Comparison of ENCODE assay signal across 29 cellular contexts in genomic region chr6:25829375-25829774, GRCh38. TPM values are rescaled to one million over a fixed set of nuclear protein-coding genes. Genes with fewer than 3 reads are reported as not detected.
DNase-seq lines count a peak whose midpoint lies in the region; ATAC-seq and TF ChIP-seq lines count a peak whose summit lies in the region.
"Had no signal": no experiment of that assay in that cellular context is flagged by ENCODE, and none has a peak within 500 bp of the region (broad histone marks: within the 10 kb centered on the region; RNA-seq: fewer than 3 reads in every experiment).

No MANE protein-coding gene starts in this region.

- TF ChIP-seq CTCF in GM10248 (IDR thresholded peaks at IDR 0.05; ENCODE audit: control extremely low read depth, extremely low read depth, low read depth, missing control alignments), result no peak

- peak; percentile 68 for ATAC-seq in GM18508 (IDR thresholded peaks at IDR 0.05; ENCODE audit: insufficient read depth, unreplicated experiment)
- ATAC-seq in HG02610 (IDR thresholded peaks at IDR 0.05; ENCODE audit: unreplicated experiment), result peak; percentile 98
- peak; percentile 75 for ATAC-seq in HG03432 (IDR thresholded peaks at IDR 0.05; ENCODE audit: unreplicated experiment)
- ATAC-seq in GM19397 (IDR thresholded peaks at IDR 0.05; ENCODE audit: unreplicated experiment), result no peak
- ATAC-seq in GM21528 (IDR thresholded peaks at IDR 0.05; ENCODE audit: low FRiP score, unreplicated experiment), result no peak

- CTCF ChIA-PET in GM10248 (lab: Yijun Ruan, JAX), result interaction anchor here (3.9 kb wide), 1 partner anchor 13 kb away, joined by 15 read pairs; no protein-coding TSS in a partner anchor

- DNase-seq in GM10248 (ENCODE audit: extremely low spot score) (peak; percentile 18), G401 (ENCODE audit: low spot score) (no peak), SHP77 (lab: John Stamatoyannopoulos, UW) (no peak)
- DNase-seq: activated B cell treated with CpG ODN at 0.5 μM for 24 hours; activated CD4-positive, alpha-beta memory T cell treated with anti-CD3 and anti-CD28 coated beads, Interleukin-2, amount 10 ng/mL, durations not matched to agents 7 days and 5 days; activated naive CD8-positive, alpha-beta T cell treated with anti-CD3 and anti-CD28 coated beads for 36 hours; activated T-cell treated with anti-CD3 and anti-CD28 coated beads, Interleukin-2, amount 50 U/mL, for 1 hour; central memory CD4-positive, alpha-beta T cell; dermis blood vessel endothelial cell; EL; HCEC 1CT; Kasumi-1; kidney glomerular epithelial cell; mammary epithelial cell; NCI-H1694 treated with DMSO at 0.1 percent for 48 hours; NCI-H774; SHP77 treated with DMSO at 0.1 percent for 48 hours; SW 1271; testis; uterus had no signal

- POLR2A ChIA-PET in GM10248 (lab: Yijun Ruan, JAX), result no interaction called here

- in situ Hi-C loops in G401 (cut with HindIII; ENCODE audit: low sequenced_read_pairs), result no loop called here

RNA-seq across cellular contexts. Expression of gene SLC17A1, which starts 2.5 kb away (rescaled TPM):
- total RNA-seq in G401 (2014; rRNA removed; shearing (Covaris generic)), result not detected in 2 replicates
- total RNA-seq: activated B cell treated with CpG ODN at 0.5 μM for 24 hours; activated CD4-positive, alpha-beta memory T cell treated with anti-CD3 and anti-CD28 coated beads, Interleukin-2, amount 10 ng/mL, durations not matched to agents 7 days and 5 days; activated naive CD8-positive, alpha-beta T cell treated with anti-CD3 and anti-CD28 coated beads for 36 hours; astrocyte; dermis blood vessel endothelial cell; fibroblast of lung; glomerular endothelial cell; mammary epithelial cell; skeletal muscle tissue; uterus had no signal

RNA-seq across cellular contexts. Expression of gene SLC17A3, which starts 44.7 kb away (rescaled TPM):
- total RNA-seq in G401 (2014; rRNA removed; shearing (Covaris generic)), result not detected in 2 replicates
- total RNA-seq: activated B cell treated with CpG ODN at 0.5 μM for 24 hours; activated naive CD8-positive, alpha-beta T cell treated with anti-CD3 and anti-CD28 coated beads for 36 hours; astrocyte; fibroblast of lung; glomerular endothelial cell; mammary epithelial cell; skeletal muscle tissue; uterus had no signal

Comparison
In these comparisons a context has a peak if more than half of its experiments do, and no peak if none do; other contexts are left out.
1. ATAC-seq: peak in GM18508 (single experiment), HG02610 (single experiment) and HG03432 (single experiment); none in GM19397 (single experiment) and GM21528 (single experiment).